ENCODE assay signal across 8 cellular contexts in genomic region chr10:33009244-33010131, GRCh38. TPM values are rescaled to one million over a fixed set of nuclear protein-coding genes. Genes with fewer than 3 reads are reported as not detected.
A peak's percentile ranks its signal among the peaks of the same experiment; 100 is the strongest.
DNase-seq lines count a peak whose midpoint lies in the region; ATAC-seq and TF ChIP-seq lines count a peak whose summit lies in the region.

No MANE protein-coding gene starts in this region.

- no TSS peak for BruUV-seq in HCT116 (replicated peaks; lab: Mats Ljungman, UMichigan)

- no peaks in the 10 kb centered on the region for H3K36me3 Mint-ChIP-seq in activated T-helper 17 cell treated with anti-CD3 and anti-CD28 coated beads, Interleukin-2, amount 50 U/mL, for 72 hours (ENCODE audit: low read depth)
- no peaks in the 10 kb centered on the region for H3K36me3 Mint-ChIP-seq in natural killer cell treated with Interleukin-12 subunit alpha and Interleukin-12 subunit beta and Interleukin-15 and Interleukin-18, amount 100 ng/mL, for 72 hours

- no peak for TF ChIP-seq POLR2A in HCT116 (IDR thresholded peaks at IDR 0.05; ENCODE audit: borderline replicate concordance, extremely low read depth, insufficient read depth, insufficient read length)

- no peaks in the 10 kb centered on the region for H3K27me3 Mint-ChIP-seq in activated T-helper 17 cell treated with anti-CD3 and anti-CD28 coated beads, Interleukin-2, amount 50 U/mL, for 72 hours
- H3K27me3 Mint-ChIP-seq in natural killer cell treated with Interleukin-12 subunit alpha and Interleukin-12 subunit beta and Interleukin-15 and Interleukin-18, amount 100 ng/mL, for 72 hours = no peaks in the 10 kb centered on the region

- no peaks in the 10 kb centered on the region for H4K20me1 ChIP-seq in SK-N-SH (ENCODE audit: insufficient read depth)
- no peaks in the 10 kb centered on the region for H4K20me1 ChIP-seq in HCT116 (ENCODE audit: insufficient read depth)

- CTCF ChIA-PET in SK-N-SH (lab: Yijun Ruan, JAX) (interaction anchor here (0.6 to 5.6 kb wide), 47 partner anchors 9 to 1629 kb away, joined by 3 to 49 read pairs (median 4); no protein-coding TSS in a partner anchor), HCT116 (lab: Charles Lee) (interaction anchor here (0.6 to 2.2 kb wide), 24 partner anchors 17 to 799 kb away, joined by 3 to 18 read pairs (median 4); no protein-coding TSS in a partner anchor)

- H3K9me3 ChIP-seq in SK-N-SH (no peaks in the 10 kb centered on the region), HCT116 (ENCODE audit: control insufficient read depth in 1 of 2, insufficient read depth in 1 of 2, low read depth in 1 of 2, low read length in 2 of 2) (no peaks in the 10 kb centered on the region)

- H3K4me3 Mint-ChIP-seq in activated T-helper 17 cell treated with anti-CD3 and anti-CD28 coated beads, Interleukin-2, amount 50 U/mL, for 72 hours = peak overlapping the region; percentile 73
- H3K4me3 Mint-ChIP-seq in natural killer cell treated with Interleukin-12 subunit alpha and Interleukin-12 subunit beta and Interleukin-15 and Interleukin-18, amount 100 ng/mL, for 72 hours = peak overlapping the region; percentile 72

- TF ChIP-seq RAD21 in SK-N-SH (IDR thresholded peaks at IDR 0.05; ENCODE audit: low read length) (no peak), HCT116 (IDR thresholded peaks at IDR 0.05; ENCODE audit: low read depth) (no peak)

- H3K27ac Mint-ChIP-seq in activated T-helper 17 cell treated with anti-CD3 and anti-CD28 coated beads, Interleukin-2, amount 50 U/mL, for 72 hours = peak overlapping the region; percentile 41
- H3K27ac Mint-ChIP-seq in natural killer cell treated with Interleukin-12 subunit alpha and Interleukin-12 subunit beta and Interleukin-15 and Interleukin-18, amount 100 ng/mL, for 72 hours = peak overlapping the region; percentile 17 to 18

- no peak for DNase-seq in SK-N-SH
- no peak for DNase-seq in HCT116 (ENCODE audit: low read depth, low spot score)
- no peak for DNase-seq in natural killer cell treated with Interleukin-12 subunit alpha and Interleukin-12 subunit beta and Interleukin-15 and Interleukin-18, amount 100 ng/mL, for 72 hours (ENCODE audit: low spot score)
- DNase-seq in NCI-H1694 (lab: John Stamatoyannopoulos, UW) = no peak
- no peak for DNase-seq in cortex of kidney (lab: John Stamatoyannopoulos, UW)

- WGBS in SK-N-SH (ENCODE audit: low lambda C conversion rate) = 30% methylated on average over 5 of the region's 5 CpGs

- H3K36me3 ChIP-seq in SK-N-SH (replicated peaks in 1 of 2; ENCODE audit: control insufficient read depth in 1 of 2, insufficient read depth in 2 of 2, low read length in 1 of 2) (no peaks in the 10 kb centered on the region), HCT116 (ENCODE audit: control insufficient read depth in 1 of 2, insufficient read depth in 2 of 2, low read length in 2 of 2) (no peaks in the 10 kb centered on the region)

- no peaks in the 10 kb centered on the region for H3K9me2 ChIP-seq in SK-N-SH
- no peaks in the 10 kb centered on the region for H3K9me2 ChIP-seq in HCT116 (ENCODE audit: insufficient read depth)

- H3K4me1 Mint-ChIP-seq in activated T-helper 17 cell treated with anti-CD3 and anti-CD28 coated beads, Interleukin-2, amount 50 U/mL, for 72 hours = peaks cover 24% of the 10 kb centered on the region
- peaks cover 41 to 49% of the 10 kb centered on the region in 2 donors for H3K4me1 Mint-ChIP-seq in natural killer cell treated with Interleukin-12 subunit alpha and Interleukin-12 subunit beta and Interleukin-15 and Interleukin-18, amount 100 ng/mL, for 72 hours (ENCODE audit: low read depth in 2 of 2)

- TF ChIP-seq EP300 in SK-N-SH (IDR thresholded peaks at IDR 0.05; ENCODE audit: borderline replicate concordance in 1 of 2, low read depth in 1 of 2, low read length in 1 of 2) = no peak

- H3K4me3 ChIP-seq in SK-N-SH (ENCODE audit: low read depth in 2 of 2, low read length in 1 of 2) (no peak overlapping the region; a peak in 1 of 4 replicates), HCT116 (replicated peaks in 1 of 2; ENCODE audit: low read depth in 1 of 2, low read length in 2 of 2) (peak overlapping the region; percentile 28 to 49; a peak in 3 of 4 replicates)

- no peaks in the 10 kb centered on the region for H3K9me3 Mint-ChIP-seq in activated T-helper 17 cell treated with anti-CD3 and anti-CD28 coated beads, Interleukin-2, amount 50 U/mL, for 72 hours
- H3K9me3 Mint-ChIP-seq in natural killer cell treated with Interleukin-12 subunit alpha and Interleukin-12 subunit beta and Interleukin-15 and Interleukin-18, amount 100 ng/mL, for 72 hours = no peaks in the 10 kb centered on the region

- peaks cover 46% of the 10 kb centered on the region for H3F3A ChIP-seq in SK-N-SH (replicated peaks; ENCODE audit: insufficient read depth)

- H3K4me1 ChIP-seq in SK-N-SH (ENCODE audit: control insufficient read depth in 1 of 2, insufficient read depth in 2 of 2, low read depth in 1 of 2, low read length in 1 of 2) (peaks cover 3 to 28% of the 10 kb centered on the region in 2 experiments; a peak in 3 of 4 replicates), HCT116 (ENCODE audit: control insufficient read depth in 1 of 2, insufficient read depth in 2 of 2, low read length in 2 of 2) (peaks cover 37 to 55% of the 10 kb centered on the region in 2 experiments)

- ATAC-seq in SK-N-SH treated with all-trans-retinoic acid at 6 μM for 48 hours = no peak
- ATAC-seq in HCT116 = no peak
- peak; percentile 54 for ATAC-seq in activated T-helper 17 cell treated with anti-CD3 and anti-CD28 coated beads, Interleukin-2, amount 50 U/mL, for 72 hours (replicated peaks)
- ATAC-seq in natural killer cell treated with Interleukin-12 subunit alpha and Interleukin-12 subunit beta and Interleukin-15 and Interleukin-18, amount 100 ng/mL, for 72 hours = no peak
- no peak for ATAC-seq in HG02840 (IDR thresholded peaks at IDR 0.05; ENCODE audit: low FRiP score, unreplicated experiment)

- POLR2A ChIA-PET in SK-N-SH (lab: Yijun Ruan, JAX) = interaction anchor here (1.3 kb wide), 1 partner anchor 29 kb away, joined by 3 read pairs; no protein-coding TSS in a partner anchor
- POLR2A ChIA-PET in HCT116 (lab: Charles Lee) = interaction anchor here (0.7 kb wide), 1 partner anchor 50 kb away, joined by 4 read pairs; no protein-coding TSS in a partner anchor

- H3K27ac ChIP-seq in SK-N-SH (ENCODE audit: low read depth in 2 of 2, low read length in 1 of 2) = peak overlapping the region in 1 of 2 experiments; percentile 65; a peak in 2 of 4 replicates
- peak overlapping the region; percentile 45; the same call in 1 of the 2 replicates for H3K27ac ChIP-seq in HCT116 (ENCODE audit: low read depth, low read length)

- H3K27me3 ChIP-seq in SK-N-SH (ENCODE audit: insufficient read depth) (no peaks in the 10 kb centered on the region), HCT116 (ENCODE audit: insufficient read depth, low read length) (no peaks in the 10 kb centered on the region)

- H3K4me2 ChIP-seq in SK-N-SH = peak overlapping the region; percentile 49
- peak overlapping the region; percentile 85 for H3K4me2 ChIP-seq in HCT116 (ENCODE audit: low read length)

- H3K79me2 ChIP-seq in SK-N-SH (ENCODE audit: insufficient read depth) = peaks cover 3% of the 10 kb centered on the region; the same call in 1 of the 2 replicates
- H3K79me2 ChIP-seq in HCT116 (ENCODE audit: insufficient read depth, low read length) = no peaks in the 10 kb centered on the region

- no peak overlapping the region for H3K9ac ChIP-seq in SK-N-SH
- H3K9ac ChIP-seq in HCT116 (ENCODE audit: low read length) = peak overlapping the region; percentile 44

- H2AFZ ChIP-seq in SK-N-SH (ENCODE audit: low read depth) = 0 out of 2 replicates have a peak overlapping the region, but pooled peaks have one; percentile 7
- H2AFZ ChIP-seq in HCT116 (ENCODE audit: low read depth, low read length, poor library complexity, severe bottlenecking) = peak overlapping the region; percentile 92

- intact Hi-C loops in HCT116 (cut with micrococcal nuclease) = loop anchor here (1.0 to 5.0 kb wide), 8 partner anchors 112 to 1628 kb away; partner anchors contain the start of genes CCDC7 and EPC1

- RAD21 ChIA-PET in HCT116 (lab: Charles Lee; ENCODE audit: low non-redundant PET in 1 of 2, low total read pairs in 2 of 2, uncharacterized antibody in 2 of 2, unreplicated experiment in 2 of 2) = interaction anchor here (0.5 to 1.7 kb wide), 9 partner anchors 29 to 214 kb away, joined by 3 to 6 read pairs (median 3); no protein-coding TSS in a partner anchor

- no peak for TF ChIP-seq CTCF in SK-N-SH (IDR thresholded peaks at IDR 0.05)
- no peak for TF ChIP-seq CTCF in HCT116 (IDR thresholded peaks at IDR 0.05 in 2 of 3, conservative IDR thresholded peaks at IDR 0.05 in 1 of 3; ENCODE audit: borderline replicate concordance in 1 of 3, insufficient read depth in 1 of 3, low read depth in 2 of 3, low read length in 2 of 3)

TF ChIP-seq in SK-N-SH treated with all-trans-retinoic acid at 6 μM for 48 hours, 23 proteins besides CTCF, POLR2A, EP300 and RAD21 (continues in another document):
- TF ChIP-seq ZNF70 (CRISPR knock-in tag; IDR thresholded peaks at IDR 0.05) (no peak), ISL1 (CRISPR knock-in tag; IDR thresholded peaks at IDR 0.05) (no peak), TCF4 (CRISPR knock-in tag; IDR thresholded peaks at IDR 0.05; ENCODE audit: borderline replicate concordance) (no peak)

TF ChIP-seq in HCT116, 20 proteins besides CTCF, POLR2A, EP300 and RAD21:
- TF ChIP-seq CBX3 (IDR thresholded peaks at IDR 0.05; ENCODE audit: low read depth) (no peak), JUND (IDR thresholded peaks at IDR 0.05) (0 out of 2 replicates have a peak, but pooled peaks have one; percentile 4), MAX (IDR thresholded peaks at IDR 0.05) (peak; percentile 2; the same call in 1 of the 2 replicates), FOSL1 (IDR thresholded peaks at IDR 0.05; ENCODE audit: low read depth) (no peak), EZH2phosphoT487 (IDR thresholded peaks at IDR 0.05; ENCODE audit: borderline replicate concordance) (no peak)

RNA-seq across cellular contexts. Expression of gene ITGB1, which starts 51.5 kb away (rescaled TPM):
- 666 and 846 TPM in 2 replicates for polyA plus RNA-seq in SK-N-SH (2012; rRNA removed)
- polyA plus RNA-seq in SK-N-SH (2012; cell fraction: cytosol; rRNA removed) = 1,012 and 1,342 TPM in 2 replicates
- polyA plus RNA-seq in SK-N-SH (2012; cell fraction: nucleus; rRNA removed) = 162 and 438 TPM in 2 replicates
- 366 TPM for total RNA-seq in HCT116 (2021; ENCODE audit: unreplicated experiment)
- 200 and 253 TPM in 2 replicates for polyA plus RNA-seq in HCT116 (2012)
- total RNA-seq in activated T-helper 17 cell treated with anti-CD3 and anti-CD28 coated beads, Interleukin-2, amount 50 U/mL, for 72 hours = 100 to 1,000 TPM; 125 to 126 TPM
- 100 to 1,000 TPM; 101 to 119 TPM for total RNA-seq in natural killer cell treated with Interleukin-12 subunit alpha and Interleukin-12 subunit beta and Interleukin-15 and Interleukin-18, amount 100 ng/mL, for 72 hours

Comparison
In these comparisons a context has a peak if more than half of its experiments do, and no peak if none do; other contexts are left out.
1. H3K4me3 ChIP-seq: peak in HCT116 (2 of 2); none in SK-N-SH (0 of 2).